8 cellular contexts compared by ENCODE assay signal in genomic region chr20:59939052-59939878, GRCh38. TPM values are rescaled to one million over a fixed set of nuclear protein-coding genes. Genes with fewer than 3 reads are reported as not detected.
DNase-seq lines count a peak whose midpoint lies in the region; ATAC-seq, FAIRE-seq and TF ChIP-seq lines count a peak whose summit lies in the region.

No MANE protein-coding gene starts in this region.

- H3K27ac ChIP-seq in HUES48 (ENCODE audit: low read depth, low read length) (peak overlapping the region; percentile 92), breast epithelium (peak overlapping the region; percentile 95 to 98), HepG2 (ENCODE audit: extremely low read length, insufficient read depth, low read length) (no peak overlapping the region), tibial artery (peak overlapping the region; percentile 88 to 91)

- TF ChIP-seq CTCF in GM13977 (IDR thresholded peaks at IDR 0.05; ENCODE audit: extremely low read depth, insufficient read depth, missing control alignments) (no peak), breast epithelium (IDR thresholded peaks at IDR 0.05) (no peak), HepG2 (CRISPR knock-in tag; IDR thresholded peaks at IDR 0.05) (no peak), tibial artery (IDR thresholded peaks at IDR 0.05) (no peak)

- ATAC-seq in HepG2 = no peak
- no peak for ATAC-seq in HG02870 (IDR thresholded peaks at IDR 0.05; ENCODE audit: unreplicated experiment)

- TF ChIP-seq RAD21 in HepG2 (CRISPR knock-in tag; IDR thresholded peaks at IDR 0.05) = no peak

- intact Hi-C loops in breast epithelium (cut with DNase I; ENCODE audit: low total_unique reads) (no loop called here), HepG2 (cut with micrococcal nuclease; ENCODE audit: unreplicated experiment) (no loop called here), tibial artery (cut with DNase I; ENCODE audit: low total_unique reads) (no loop called here)

- no TSS peak for BruUV-seq in HepG2 (replicated peaks; lab: Mats Ljungman, UMichigan)

- CTCF ChIA-PET in HepG2 (lab: Yijun Ruan, JAX; ENCODE audit: low intra/inter-chr PET ratio, low total read pairs) = no interaction called here

- H3K79me2 ChIP-seq in HepG2 (ENCODE audit: insufficient read depth, low read length) = peaks cover 11% of the 10 kb centered on the region

- no peak overlapping the region for H2AFZ ChIP-seq in HepG2 (ENCODE audit: low read length)

- H3K4me2 ChIP-seq in HepG2 (ENCODE audit: low read depth, low read length) = peak overlapping the region; percentile 84

- TF ChIP-seq EP300 in HepG2 (IDR thresholded peaks at IDR 0.05; ENCODE audit: low read depth in 2 of 2, low read length in 2 of 2) = no peak
- no peak for TF ChIP-seq EP300 in HepG2 (CRISPR knock-in tag; IDR thresholded peaks at IDR 0.05; ENCODE audit: borderline replicate concordance)

- peaks cover 26% of the 10 kb centered on the region for H3K36me3 ChIP-seq in HUES48 (ENCODE audit: control insufficient read depth, insufficient read depth, low read length)
- H3K36me3 ChIP-seq in breast epithelium = no peaks in the 10 kb centered on the region
- peaks cover 2 to 7% of the 10 kb centered on the region in 2 experiments; a peak in 4 of 5 replicates for H3K36me3 ChIP-seq in HepG2 (replicated peaks in 1 of 2; ENCODE audit: control insufficient read depth in 1 of 2, insufficient read depth in 2 of 2, low read length in 2 of 2)
- peaks cover 8 to 19% (median 14%) of the 10 kb centered on the region in 3 donors for H3K36me3 ChIP-seq in tibial artery

- H3K4me3 ChIP-seq in HUES48 (ENCODE audit: low read depth, low read length) = peak overlapping the region; percentile 75
- H3K4me3 ChIP-seq in breast epithelium = peak overlapping the region; percentile 59 to 89 (median 79)
- peak overlapping the region; percentile 77 to 91 (median 91); a peak in 5 of 6 replicates for H3K4me3 ChIP-seq in HepG2 (replicated peaks in 1 of 3; ENCODE audit: insufficient read depth in 1 of 3, low read depth in 2 of 3, low read length in 3 of 3)
- H3K4me3 ChIP-seq in tibial artery = peak overlapping the region; percentile 63 to 71

- DNase-seq in GM13977 (ENCODE audit: low spot score) (peak; percentile 32), breast epithelium (ENCODE audit: low spot score in 2 of 2) (no peak), HepG2 (ENCODE audit: low spot score) (no peak), tibial artery (peak in 1 of 2 donors; percentile 68), ecto neural progenitor cell (ENCODE audit: low spot score) (no peak), Ammon's horn (ENCODE audit: low spot score) (no peak)

- 88% methylated on average over 100 of the region's 104 CpGs for WGBS in HepG2 (ENCODE audit: low lambda C conversion rate)

- POLR2A ChIA-PET in HepG2 (lab: Yijun Ruan, JAX) = interaction anchor here (1.1 to 2.1 kb wide), 4 partner anchors 8 to 13 kb away, joined by 3 to 10 read pairs (median 7); no protein-coding TSS in a partner anchor

- H4K20me1 ChIP-seq in HepG2 (ENCODE audit: insufficient read depth, low read length) = no peaks in the 10 kb centered on the region

- H3K4me1 ChIP-seq in HUES48 (ENCODE audit: control insufficient read depth, insufficient read depth, low read length) (peaks cover 10% of the 10 kb centered on the region), breast epithelium (peaks cover 8 to 14% of the 10 kb centered on the region in 2 donors), HepG2 (ENCODE audit: insufficient read depth, low read length) (peaks cover 29% of the 10 kb centered on the region), tibial artery (peaks cover 3 to 41% (median 31%) of the 10 kb centered on the region in 4 donors)

- peaks cover 31% of the 10 kb centered on the region for H3K27me3 ChIP-seq in HUES48 (ENCODE audit: control insufficient read depth, insufficient read depth, low read length)
- H3K27me3 ChIP-seq in breast epithelium = no peaks in the 10 kb centered on the region
- H3K27me3 ChIP-seq in HepG2 (ENCODE audit: control insufficient read depth in 1 of 2, insufficient read depth in 2 of 2, low read length in 2 of 2) = no peaks in the 10 kb centered on the region; a peak in 1 of 5 replicates
- no peaks in the 10 kb centered on the region for H3K27me3 ChIP-seq in tibial artery

- no peak for FAIRE-seq in HepG2 (lab: Jason Lieb, UNC)

- in situ Hi-C loops in GM13977 (cut with MboI; ENCODE audit: low pct_unique_long_range_greater_than_20kb, low sequenced_read_pairs, unreplicated experiment) = no loop called here
- in situ Hi-C loops in HepG2 (cut with HindIII; ENCODE audit: extremely low pct_ligation_motif_present, low pct_unique_long_range_greater_than_20kb) = no loop called here

- TF ChIP-seq POLR2A in breast epithelium (IDR thresholded peaks at IDR 0.05) (no peak), HepG2 (IDR thresholded peaks at IDR 0.05; ENCODE audit: insufficient read depth in 1 of 2, low read depth in 2 of 2, low read length in 2 of 2) (no peak)

- H3K9me3 ChIP-seq in HUES48 (ENCODE audit: control insufficient read depth, insufficient read depth, low read length) = peaks cover 5% of the 10 kb centered on the region
- H3K9me3 ChIP-seq in breast epithelium = no peaks in the 10 kb centered on the region
- H3K9me3 ChIP-seq in HepG2 (ENCODE audit: low read length) = no peaks in the 10 kb centered on the region
- H3K9me3 ChIP-seq in tibial artery = no peaks in the 10 kb centered on the region

- H3K9ac ChIP-seq in HUES48 (ENCODE audit: low read depth, low read length) (0 out of 2 replicates have a peak overlapping the region, but pooled peaks have one; percentile 91), HepG2 (ENCODE audit: insufficient read depth, low read depth, low read length) (peak overlapping the region; percentile 86)

RNA-seq across cellular contexts. Expression of gene PPP1R3D, which starts 0.8 kb away (rescaled TPM):
- total RNA-seq in breast epithelium (10 to 100 TPM in 1 of 3 donors, 1 to 10 TPM in 2; 8.2 to 11.1 (median 9.5) TPM), HepG2 (2016; rRNA removed; fragmentation: Illumina TruSeq; extraction: Trizol) (3.7 and 4.0 TPM in 2 replicates)
- total RNA-seq in HepG2 (2016; cell fraction: cytosol; rRNA removed; fragmentation: Illumina TruSeq; extraction: Trizol; ENCODE audit: low read depth) = 0.40 and 0.53 TPM in 2 replicates
- total RNA-seq in HepG2 (2016; cell fraction: insoluble cytoplasmic fraction; rRNA removed; fragmentation: Illumina TruSeq; extraction: Trizol) = 3.6 and 3.9 TPM in 2 replicates
- total RNA-seq in HepG2 (2016; cell fraction: membrane; rRNA removed; fragmentation: Illumina TruSeq; extraction: Trizol) = 3.1 TPM in 2 replicates
- total RNA-seq in HepG2 (2016; cell fraction: nucleus; rRNA removed; fragmentation: Illumina TruSeq; extraction: Trizol) = 5.1 and 5.2 TPM in 2 replicates
- polyA plus RNA-seq in HepG2 (2011; rRNA removed) = 1.0 and 1.2 TPM in 2 replicates
- 0.89 and 0.91 TPM in 2 replicates for polyA plus RNA-seq in HepG2 (2011; cell fraction: cytosol; rRNA removed)
- polyA plus RNA-seq in HepG2 (2011; cell fraction: nucleus; rRNA removed) = 2.7 and 3.1 TPM in 2 replicates
- polyA plus RNA-seq in HepG2 (2012) = 1.7 and 1.9 TPM in 2 replicates
- polyA plus RNA-seq in HepG2 (2016; cell fraction: cytosol; fragmentation: Illumina TruSeq; extraction: Trizol; ENCODE audit: low read depth) = 0.22 and 0.29 TPM in 2 replicates
- polyA plus RNA-seq in HepG2 (2016; cell fraction: insoluble cytoplasmic fraction; fragmentation: Illumina TruSeq; extraction: Trizol; ENCODE audit: low read depth) = 2.9 and 3.0 TPM in 2 replicates
- 1.1 and 1.4 TPM in 2 replicates for polyA plus RNA-seq in HepG2 (2016; cell fraction: membrane; fragmentation: Illumina TruSeq; extraction: Trizol; ENCODE audit: low read depth)
- polyA plus RNA-seq in HepG2 (2016; cell fraction: nucleus; fragmentation: Illumina TruSeq; extraction: Trizol; ENCODE audit: insufficient read depth, low read depth) = 3.4 and 3.9 TPM in 2 replicates
- polyA minus RNA-seq in HepG2 (2011; rRNA and poly(A)+ RNA removed; ENCODE audit: low replicate concordance) = 1.9 and 4.1 TPM in 2 replicates
- 1.3 and 3.8 TPM in 2 replicates for polyA minus RNA-seq in HepG2 (2011; cell fraction: cytosol; rRNA and poly(A)+ RNA removed)
- polyA minus RNA-seq in HepG2 (2011; cell fraction: nucleus; rRNA and poly(A)+ RNA removed) = 8.4 and 8.7 TPM in 2 replicates

RNA-seq across cellular contexts. Expression of gene FAM217B, which starts 0.9 kb away (rescaled TPM):
- total RNA-seq in breast epithelium = 10 to 100 TPM in 2 of 3 donors, 1 to 10 TPM in 1; 9.2 to 15.2 (median 13.4) TPM
- 14.3 and 20.4 TPM in 2 replicates for total RNA-seq in HepG2 (2016; rRNA removed; fragmentation: Illumina TruSeq; extraction: Trizol)
- 1.5 and 1.8 TPM in 2 replicates for total RNA-seq in HepG2 (2016; cell fraction: cytosol; rRNA removed; fragmentation: Illumina TruSeq; extraction: Trizol; ENCODE audit: low read depth)
- 11.9 and 18.8 TPM in 2 replicates for total RNA-seq in HepG2 (2016; cell fraction: insoluble cytoplasmic fraction; rRNA removed; fragmentation: Illumina TruSeq; extraction: Trizol)
- 7.2 and 7.3 TPM in 2 replicates for total RNA-seq in HepG2 (2016; cell fraction: membrane; rRNA removed; fragmentation: Illumina TruSeq; extraction: Trizol)
- 19.5 and 21.4 TPM in 2 replicates for total RNA-seq in HepG2 (2016; cell fraction: nucleus; rRNA removed; fragmentation: Illumina TruSeq; extraction: Trizol)
- polyA plus RNA-seq in HepG2 (2011; rRNA removed) = 7.4 and 11.1 TPM in 2 replicates
- 4.5 and 7.3 TPM in 2 replicates for polyA plus RNA-seq in HepG2 (2011; cell fraction: cytosol; rRNA removed)
- polyA plus RNA-seq in HepG2 (2011; cell fraction: nucleus; rRNA removed) = 4.6 and 9.1 TPM in 2 replicates
- polyA plus RNA-seq in HepG2 (2012) = 5.7 and 9.1 TPM in 2 replicates
- polyA plus RNA-seq in HepG2 (2016; cell fraction: cytosol; fragmentation: Illumina TruSeq; extraction: Trizol; ENCODE audit: low read depth) = 1.6 and 1.8 TPM in 2 replicates
- polyA plus RNA-seq in HepG2 (2016; cell fraction: insoluble cytoplasmic fraction; fragmentation: Illumina TruSeq; extraction: Trizol; ENCODE audit: low read depth) = 18.5 and 19.5 TPM in 2 replicates
- polyA plus RNA-seq in HepG2 (2016; cell fraction: membrane; fragmentation: Illumina TruSeq; extraction: Trizol; ENCODE audit: low read depth) = 4.0 and 4.2 TPM in 2 replicates
- polyA plus RNA-seq in HepG2 (2016; cell fraction: nucleus; fragmentation: Illumina TruSeq; extraction: Trizol; ENCODE audit: insufficient read depth, low read depth) = 15.5 and 17.2 TPM in 2 replicates
- polyA minus RNA-seq in HepG2 (2011; rRNA and poly(A)+ RNA removed; ENCODE audit: low replicate concordance) = 4.9 and 7.4 TPM in 2 replicates
- polyA minus RNA-seq in HepG2 (2011; cell fraction: cytosol; rRNA and poly(A)+ RNA removed) = 7.1 and 7.6 TPM in 2 replicates
- 25.2 and 33.8 TPM in 2 replicates for polyA minus RNA-seq in HepG2 (2011; cell fraction: nucleus; rRNA and poly(A)+ RNA removed)

RNA-seq across cellular contexts. Expression of gene SYCP2, which starts 5.8 kb away (rescaled TPM):
- total RNA-seq in breast epithelium = 10 to 100 TPM in 2 of 3 donors, 1 to 10 TPM in 1; 4.5 to 30.1 (median 12.5) TPM
- total RNA-seq in HepG2 (2016; rRNA removed; fragmentation: Illumina TruSeq; extraction: Trizol) = 0.07 and 0.25 TPM in 2 replicates
- 0.30 TPM in 1 of 2 replicates, not detected in the other for total RNA-seq in HepG2 (2016; cell fraction: cytosol; rRNA removed; fragmentation: Illumina TruSeq; extraction: Trizol; ENCODE audit: low read depth)
- 0.15 TPM in 1 of 2 replicates, not detected in the other for total RNA-seq in HepG2 (2016; cell fraction: insoluble cytoplasmic fraction; rRNA removed; fragmentation: Illumina TruSeq; extraction: Trizol)
- total RNA-seq in HepG2 (2016; cell fraction: membrane; rRNA removed; fragmentation: Illumina TruSeq; extraction: Trizol) = 0.03 and 0.38 TPM in 2 replicates
- 0.25 and 1.1 TPM in 2 replicates for total RNA-seq in HepG2 (2016; cell fraction: nucleus; rRNA removed; fragmentation: Illumina TruSeq; extraction: Trizol)
- 0.09 and 0.24 TPM in 2 replicates for polyA plus RNA-seq in HepG2 (2011; rRNA removed)
- 0.10 TPM in 1 of 2 replicates, not detected in the other for polyA plus RNA-seq in HepG2 (2011; cell fraction: cytosol; rRNA removed)
- 0.12 and 0.32 TPM in 2 replicates for polyA plus RNA-seq in HepG2 (2011; cell fraction: nucleus; rRNA removed)
- polyA plus RNA-seq in HepG2 (2012) = 0.07 and 0.36 TPM in 2 replicates
- not detected in 2 replicates for polyA plus RNA-seq in HepG2 (2016; cell fraction: cytosol; fragmentation: Illumina TruSeq; extraction: Trizol; ENCODE audit: low read depth)
- not detected in 2 replicates for polyA plus RNA-seq in HepG2 (2016; cell fraction: insoluble cytoplasmic fraction; fragmentation: Illumina TruSeq; extraction: Trizol; ENCODE audit: low read depth)
- polyA plus RNA-seq in HepG2 (2016; cell fraction: membrane; fragmentation: Illumina TruSeq; extraction: Trizol; ENCODE audit: low read depth) = not detected in 2 replicates
- polyA plus RNA-seq in HepG2 (2016; cell fraction: nucleus; fragmentation: Illumina TruSeq; extraction: Trizol; ENCODE audit: insufficient read depth, low read depth) = 0.53 and 0.57 TPM in 2 replicates
- polyA minus RNA-seq in HepG2 (2011; rRNA and poly(A)+ RNA removed; ENCODE audit: low replicate concordance) = not detected in 2 replicates
- polyA minus RNA-seq in HepG2 (2011; cell fraction: cytosol; rRNA and poly(A)+ RNA removed) = not detected in 2 replicates
- 1.1 and 1.3 TPM in 2 replicates for polyA minus RNA-seq in HepG2 (2011; cell fraction: nucleus; rRNA and poly(A)+ RNA removed)

RNA-seq across cellular contexts. Expression of gene CDH26, which starts 19.0 kb away (rescaled TPM):
- 1 to 10 TPM; 1.6 to 3.1 (median 2.1) TPM for total RNA-seq in breast epithelium
- 0.40 and 0.45 TPM in 2 replicates for total RNA-seq in HepG2 (2016; rRNA removed; fragmentation: Illumina TruSeq; extraction: Trizol)
- 0.10 and 0.18 TPM in 2 replicates for total RNA-seq in HepG2 (2016; cell fraction: cytosol; rRNA removed; fragmentation: Illumina TruSeq; extraction: Trizol; ENCODE audit: low read depth)
- total RNA-seq in HepG2 (2016; cell fraction: insoluble cytoplasmic fraction; rRNA removed; fragmentation: Illumina TruSeq; extraction: Trizol) = 0.11 TPM in 1 of 2 replicates, not detected in the other
- total RNA-seq in HepG2 (2016; cell fraction: membrane; rRNA removed; fragmentation: Illumina TruSeq; extraction: Trizol) = 0.10 and 0.34 TPM in 2 replicates
- total RNA-seq in HepG2 (2016; cell fraction: nucleus; rRNA removed; fragmentation: Illumina TruSeq; extraction: Trizol) = 0.59 and 0.88 TPM in 2 replicates
- polyA plus RNA-seq in HepG2 (2011; rRNA removed) = 0.88 and 1.1 TPM in 2 replicates
- polyA plus RNA-seq in HepG2 (2011; cell fraction: cytosol; rRNA removed) = 0.11 and 0.19 TPM in 2 replicates
- polyA plus RNA-seq in HepG2 (2011; cell fraction: nucleus; rRNA removed) = 3.0 TPM in 2 replicates
- polyA plus RNA-seq in HepG2 (2012) = 0.44 and 0.67 TPM in 2 replicates
- polyA plus RNA-seq in HepG2 (2016; cell fraction: cytosol; fragmentation: Illumina TruSeq; extraction: Trizol; ENCODE audit: low read depth) = not detected in 2 replicates
- 0.22 TPM in 1 of 2 replicates, not detected in the other for polyA plus RNA-seq in HepG2 (2016; cell fraction: insoluble cytoplasmic fraction; fragmentation: Illumina TruSeq; extraction: Trizol; ENCODE audit: low read depth)
- polyA plus RNA-seq in HepG2 (2016; cell fraction: membrane; fragmentation: Illumina TruSeq; extraction: Trizol; ENCODE audit: low read depth) = not detected in 2 replicates
- polyA plus RNA-seq in HepG2 (2016; cell fraction: nucleus; fragmentation: Illumina TruSeq; extraction: Trizol; ENCODE audit: insufficient read depth, low read depth) = 1.6 and 1.8 TPM in 2 replicates
- polyA minus RNA-seq in HepG2 (2011; rRNA and poly(A)+ RNA removed; ENCODE audit: low replicate concordance) = 0.52 TPM in 1 of 2 replicates, not detected in the other
- polyA minus RNA-seq in HepG2 (2011; cell fraction: cytosol; rRNA and poly(A)+ RNA removed) = 0.79 TPM in 1 of 2 replicates, not detected in the other
- 2.7 and 3.2 TPM in 2 replicates for polyA minus RNA-seq in HepG2 (2011; cell fraction: nucleus; rRNA and poly(A)+ RNA removed)
